Comparison of ENCODE assay signal across 7 cellular contexts in genomic region chr17:45452329-45453224, GRCh38. TPM values are rescaled to one million over a fixed set of nuclear protein-coding genes. Genes with fewer than 3 reads are reported as not detected.
DNase-seq lines count a peak whose midpoint lies in the region; ATAC-seq, FAIRE-seq and TF ChIP-seq lines count a peak whose summit lies in the region.
"Not testable (repeated sequence)": the region's sequence is repeated elsewhere in the genome, so short reads cannot be mapped to it uniquely, and the experiment has no call there.

No MANE protein-coding gene starts in this region.

- not testable (repeated sequence) for TF ChIP-seq CTCF in OCI-LY1 (IDR thresholded peaks at IDR 0.05; ENCODE audit: low read length); spleen (IDR thresholded peaks at IDR 0.05 in 8 of 11, conservative IDR thresholded peaks at IDR 0.05 in 3 of 11)

- H3K27ac ChIP-seq in Karpas-422 (ENCODE audit: low read length): peak overlapping the region; percentile 96
- peak overlapping the region; percentile 92 for H3K27ac ChIP-seq in OCI-LY1 (ENCODE audit: low read depth, low read length, poor library complexity, severe bottlenecking)
- H3K27ac ChIP-seq in caudate nucleus (ENCODE audit: low read depth, low read length): peak overlapping the region; percentile 44
- H3K27ac ChIP-seq in spleen: not testable (repeated sequence)

- not testable (repeated sequence) for H3K27ac Mint-ChIP-seq in memory B cell

- DNase-seq in GM12891 (ENCODE audit: insufficient read length, low spot score); caudate nucleus (lab: John Stamatoyannopoulos, UW); memory B cell (ENCODE audit: low spot score in 2 of 2): not testable (repeated sequence)
- peak; percentile 56 for DNase-seq in Karpas-422
- DNase-seq in spleen: peak; percentile 59

- H4K20me1 ChIP-seq in Karpas-422 (ENCODE audit: insufficient read depth, low read depth, low read length); OCI-LY1 (ENCODE audit: insufficient read depth, low read length): not testable (repeated sequence)

- H3K27me3 ChIP-seq in Karpas-422 (ENCODE audit: low read length); OCI-LY1 (ENCODE audit: insufficient read depth, low read length); spleen (replicated peaks in 1 of 7): not testable (repeated sequence)

- H3K36me3 ChIP-seq in Karpas-422 (ENCODE audit: insufficient read depth, low read length); OCI-LY1 (ENCODE audit: insufficient read depth, low read length): not testable (repeated sequence)
- H3K36me3 ChIP-seq in spleen: peaks cover 0 to 91% (median 12%) of the 10 kb centered on the region in 6 donors

- H3K4me1 Mint-ChIP-seq in memory B cell: peaks cover 13% of the 10 kb centered on the region

- not testable (repeated sequence) for H3F3A ChIP-seq in OCI-LY1 (ENCODE audit: insufficient read depth, low read length)

- H3K4me2 ChIP-seq in Karpas-422 (ENCODE audit: low read depth, low read length, poor library complexity, severe bottlenecking): peak overlapping the region; percentile 87
- peak overlapping the region; percentile 86 for H3K4me2 ChIP-seq in OCI-LY1 (ENCODE audit: low read length)

- H3K27me3 Mint-ChIP-seq in memory B cell: not testable (repeated sequence)

- not testable (repeated sequence) for H3K9me3 Mint-ChIP-seq in memory B cell

- H3K4me3 ChIP-seq in Karpas-422 (ENCODE audit: low read length) (peak overlapping the region; percentile 64), OCI-LY1 (ENCODE audit: low read depth, low read length, poor library complexity, severe bottlenecking) (peak overlapping the region; percentile 66)
- not testable (repeated sequence) for H3K4me3 ChIP-seq in spleen

- peaks cover 24% of the 10 kb centered on the region for H3K36me3 Mint-ChIP-seq in memory B cell

- intact Hi-C loops in spleen (cut with DNase I; ENCODE audit: low total_unique reads): not testable (repeated sequence)

- 52 to 71% (median 61%) methylated on average over 8 to 9 of the region's 9 CpGs for WGBS in spleen, 5 donors

- H3K9ac ChIP-seq in Karpas-422 (ENCODE audit: low read length) (peak overlapping the region; percentile 77), OCI-LY1 (ENCODE audit: low read length) (peak overlapping the region; percentile 73)

- H3K9me2 ChIP-seq in Karpas-422 (replicated peaks; ENCODE audit: insufficient read depth, low read length); OCI-LY1 (ENCODE audit: low read depth, low read length): not testable (repeated sequence)

- not testable (repeated sequence) for H2AFZ ChIP-seq in Karpas-422 (ENCODE audit: low read length); OCI-LY1 (ENCODE audit: low read length)

- not testable (repeated sequence) for TF ChIP-seq POLR2A in GM12891 (IDR thresholded peaks at IDR 0.05; ENCODE audit: low read depth, low read length); spleen (IDR thresholded peaks at IDR 0.05)

- FAIRE-seq in GM12891 (lab: Jason Lieb, UNC): peak; percentile 82

- not testable (repeated sequence) for H3K9me3 ChIP-seq in Karpas-422 (ENCODE audit: low read length); OCI-LY1 (ENCODE audit: low read length); spleen

- ATAC-seq in HG02678 (IDR thresholded peaks at IDR 0.05; ENCODE audit: unreplicated experiment) (peak; percentile 57), memory B cell (ENCODE audit: low read depth) (peak; percentile 58)

- H3K4me1 ChIP-seq in Karpas-422 (ENCODE audit: low read length) (peaks cover 32% of the 10 kb centered on the region), OCI-LY1 (ENCODE audit: insufficient read depth, low read length, severe bottlenecking) (peaks cover 34% of the 10 kb centered on the region), spleen (peaks cover 0 to 18% (median 4%) of the 10 kb centered on the region in 6 donors)

- not testable (repeated sequence) for H3K79me2 ChIP-seq in Karpas-422 (ENCODE audit: low read length); OCI-LY1 (ENCODE audit: insufficient read depth, low read length)

- not testable (repeated sequence) for H3K4me3 Mint-ChIP-seq in memory B cell

RNA-seq across cellular contexts. Expression of gene ARHGAP27, which starts 19.9 kb away (rescaled TPM):
- polyA plus RNA-seq in GM12891 (2012; ENCODE audit: low read depth, missing spikeins): 16.0 TPM
- total RNA-seq in Karpas-422 (2014; rRNA removed; shearing (Covaris generic); ENCODE audit: low replicate concordance): 24.9 and 42.7 TPM in 2 replicates
- 100 to 1,000 TPM in 6 of 7 donors, 10 to 100 TPM in 1; 97.8 to 151 (median 129) TPM for total RNA-seq in spleen
- polyA plus RNA-seq in spleen: 100 to 1,000 TPM in 1 of 3 donors, 10 to 100 TPM in 2; 43.6 to 103 (median 73.1) TPM

RNA-seq across cellular contexts. Expression of gene PLEKHM1, which starts 37.9 kb away (rescaled TPM):
- polyA plus RNA-seq in GM12891 (2012; ENCODE audit: low read depth, missing spikeins): 5.7 TPM
- 30.4 and 43.1 TPM in 2 replicates for total RNA-seq in Karpas-422 (2014; rRNA removed; shearing (Covaris generic); ENCODE audit: low replicate concordance)
- 100 to 1,000 TPM in 3 of 7 donors, 10 to 100 TPM in 4; 66.1 to 121 (median 84.9) TPM for total RNA-seq in spleen
- polyA plus RNA-seq in spleen: 10 to 100 TPM in 2 of 3 donors, 1 to 10 TPM in 1; 7.4 to 19.3 (median 12.4) TPM
